In genomic region chr7:112665709-112666108, GRCh38 we compare ENCODE assay signal across 11 cellular contexts.
A peak's percentile ranks its signal among the peaks of the same experiment; 100 is the strongest.
DNase-seq lines count a peak whose midpoint lies in the region; ATAC-seq, FAIRE-seq and TF ChIP-seq lines count a peak whose summit lies in the region.
"Had no signal": no experiment of that assay in that cellular context is flagged by ENCODE, and none has a peak within 500 bp of the region (broad histone marks: within the 10 kb centered on the region; RNA-seq: fewer than 3 reads in every experiment).

No MANE protein-coding gene starts in this region.

- ATAC-seq in HepG2: peak; percentile 53; the same call in 2 of the 3 replicates
- ATAC-seq in stimulated activated effector memory CD8-positive, alpha-beta T cell treated with anti-CD3 and anti-CD28 coated beads, Interleukin-12 subunit alpha, Interleukin-12 subunit beta, amount 100 ng/mL, for 72 hours: no peak
- ATAC-seq in GM21786 (IDR thresholded peaks at IDR 0.05; ENCODE audit: unreplicated experiment): no peak
- ATAC-seq: activated naive CD4-positive, alpha-beta T cell treated with anti-CD3 and anti-CD28 coated beads, Interleukin-2, amount 50 U/mL, for 72 hours had no signal

- CTCF ChIA-PET in HepG2 (lab: Yijun Ruan, JAX; ENCODE audit: low intra/inter-chr PET ratio, low total read pairs): no interaction called here

- H3K79me2 ChIP-seq in HepG2 (ENCODE audit: insufficient read depth, low read length): no peaks in the 10 kb centered on the region

- H3K27ac ChIP-seq in HepG2 (ENCODE audit: extremely low read length, insufficient read depth, low read length): no peak overlapping the region
- no peak overlapping the region for H3K27ac ChIP-seq in sigmoid colon

- H4K20me1 ChIP-seq in HepG2 (ENCODE audit: insufficient read depth, low read length): no peaks in the 10 kb centered on the region

- no peak for TF ChIP-seq RAD21 in HepG2 (CRISPR knock-in tag; IDR thresholded peaks at IDR 0.05)

- H3K27ac Mint-ChIP-seq in stimulated activated effector memory CD8-positive, alpha-beta T cell treated with anti-CD3 and anti-CD28 coated beads, Interleukin-12 subunit alpha, Interleukin-12 subunit beta, amount 100 ng/mL, for 72 hours: no peak overlapping the region
- H3K27ac Mint-ChIP-seq in endothelial cell (ENCODE audit: unreplicated experiment): no peak overlapping the region

- no peak overlapping the region for H3K4me2 ChIP-seq in HepG2 (ENCODE audit: low read depth, low read length)

- no peak for FAIRE-seq in HepG2 (lab: Jason Lieb, UNC)

- in situ Hi-C loops in HepG2 (cut with HindIII; ENCODE audit: extremely low pct_ligation_motif_present, low pct_unique_long_range_greater_than_20kb): no loop called here

- H3K9me3 ChIP-seq in HepG2 (ENCODE audit: low read length): no peaks in the 10 kb centered on the region
- no peaks in the 10 kb centered on the region for H3K9me3 ChIP-seq in sigmoid colon

- no peak overlapping the region for H3K9ac ChIP-seq in HepG2 (ENCODE audit: insufficient read depth, low read depth, low read length)

- H3K36me3 ChIP-seq in HepG2 (replicated peaks in 1 of 2; ENCODE audit: control insufficient read depth in 1 of 2, insufficient read depth in 2 of 2, low read length in 2 of 2): no peaks in the 10 kb centered on the region
- H3K36me3 ChIP-seq in sigmoid colon: no peaks in the 10 kb centered on the region

- no peak for TF ChIP-seq POLR2A in NB4 (IDR thresholded peaks at IDR 0.05; ENCODE audit: extremely low read depth, insufficient read length)
- no peak for TF ChIP-seq POLR2A in HepG2 (IDR thresholded peaks at IDR 0.05; ENCODE audit: insufficient read depth in 1 of 2, low read depth in 2 of 2, low read length in 2 of 2)
- no peak for TF ChIP-seq POLR2A in sigmoid colon (IDR thresholded peaks at IDR 0.05)

- intact Hi-C loops in HepG2 (cut with micrococcal nuclease; ENCODE audit: unreplicated experiment): no loop called here
- intact Hi-C loops in sigmoid colon (cut with DNase I): no loop called here

- TF ChIP-seq EP300 in HepG2 (IDR thresholded peaks at IDR 0.05; ENCODE audit: low read depth in 2 of 2, low read length in 2 of 2) (no peak), HepG2 (CRISPR knock-in tag; IDR thresholded peaks at IDR 0.05; ENCODE audit: borderline replicate concordance) (no peak), sigmoid colon (IDR thresholded peaks at IDR 0.05) (no peak)

- H3K4me3 ChIP-seq in NB4 (ENCODE audit: low read depth, low read length): no peak overlapping the region
- no peak overlapping the region for H3K4me3 ChIP-seq in choroid plexus epithelial cell (ENCODE audit: low read depth, low read length)
- H3K4me3 ChIP-seq in HepG2 (replicated peaks in 1 of 3; ENCODE audit: insufficient read depth in 1 of 3, low read depth in 2 of 3, low read length in 3 of 3): no peak overlapping the region
- H3K4me3 ChIP-seq in sigmoid colon: no peak overlapping the region

- no peak overlapping the region for H2AFZ ChIP-seq in HepG2 (ENCODE audit: low read length)

- DNase-seq in D341Med (ENCODE audit: low spot score) (peak; percentile 49), NB4 (ENCODE audit: low read depth) (peak; percentile 8), choroid plexus epithelial cell (ENCODE audit: low read depth) (peak; percentile 58), HepG2 (ENCODE audit: low spot score) (no peak), sigmoid colon (no peak), endothelial cell (ENCODE audit: low spot score) (no peak)
- DNase-seq in stimulated activated effector memory CD8-positive, alpha-beta T cell treated with anti-CD3 and anti-CD28 coated beads, Interleukin-12 subunit alpha, Interleukin-12 subunit beta, amount 100 ng/mL, for 72 hours (ENCODE audit: low spot score in 2 of 2): no peak
- DNase-seq: activated CD4-positive, CD25-positive, alpha-beta regulatory T cell; NK-92 treated with Interleukin-12 subunit alpha and Interleukin-12 subunit beta, amount 100 ng/mL, for 24 hours had no signal

- H3K27me3 Mint-ChIP-seq in endothelial cell (ENCODE audit: unreplicated experiment): no peaks in the 10 kb centered on the region

- H3K27me3 ChIP-seq in HepG2 (ENCODE audit: control insufficient read depth in 1 of 2, insufficient read depth in 2 of 2, low read length in 2 of 2) (no peaks in the 10 kb centered on the region), sigmoid colon (no peaks in the 10 kb centered on the region)

- no peak overlapping the region for H3K4me3 Mint-ChIP-seq in stimulated activated effector memory CD8-positive, alpha-beta T cell treated with anti-CD3 and anti-CD28 coated beads, Interleukin-12 subunit alpha, Interleukin-12 subunit beta, amount 100 ng/mL, for 72 hours
- H3K4me3 Mint-ChIP-seq in endothelial cell (ENCODE audit: unreplicated experiment): no peak overlapping the region

- no TSS peak for BruUV-seq in HepG2 (replicated peaks; lab: Mats Ljungman, UMichigan)

- no peaks in the 10 kb centered on the region for H3K9me3 Mint-ChIP-seq in stimulated activated effector memory CD8-positive, alpha-beta T cell treated with anti-CD3 and anti-CD28 coated beads, Interleukin-12 subunit alpha, Interleukin-12 subunit beta, amount 100 ng/mL, for 72 hours
- no peaks in the 10 kb centered on the region for H3K9me3 Mint-ChIP-seq in endothelial cell (ENCODE audit: unreplicated experiment)
- H3K9me3 Mint-ChIP-seq: activated naive CD4-positive, alpha-beta T cell treated with anti-CD3 and anti-CD28 coated beads, Interleukin-2, amount 50 U/mL, for 72 hours had no signal

- H3K4me1 Mint-ChIP-seq in stimulated activated effector memory CD8-positive, alpha-beta T cell treated with anti-CD3 and anti-CD28 coated beads, Interleukin-12 subunit alpha, Interleukin-12 subunit beta, amount 100 ng/mL, for 72 hours: no peaks in the 10 kb centered on the region
- peaks cover 9% of the 10 kb centered on the region for H3K4me1 Mint-ChIP-seq in endothelial cell (ENCODE audit: unreplicated experiment)

- H3K4me1 ChIP-seq in HepG2 (ENCODE audit: insufficient read depth, low read length) (no peaks in the 10 kb centered on the region), sigmoid colon (no peaks in the 10 kb centered on the region)

- TF ChIP-seq CTCF in NB4 (IDR thresholded peaks at IDR 0.05; ENCODE audit: low read depth, low read length) (no peak), choroid plexus epithelial cell (conservative IDR thresholded peaks at IDR 0.05; ENCODE audit: low read depth, low read length) (peak; percentile 60), HepG2 (CRISPR knock-in tag; IDR thresholded peaks at IDR 0.05) (no peak), sigmoid colon (IDR thresholded peaks at IDR 0.05) (no peak), endothelial cell (IDR thresholded peaks at IDR 0.05; ENCODE audit: unreplicated experiment) (no peak)

- POLR2A ChIA-PET in HepG2 (lab: Yijun Ruan, JAX): no interaction called here

- no peaks in the 10 kb centered on the region for H3K36me3 Mint-ChIP-seq in stimulated activated effector memory CD8-positive, alpha-beta T cell treated with anti-CD3 and anti-CD28 coated beads, Interleukin-12 subunit alpha, Interleukin-12 subunit beta, amount 100 ng/mL, for 72 hours
- H3K36me3 Mint-ChIP-seq in endothelial cell (ENCODE audit: low read depth, unreplicated experiment): no peaks in the 10 kb centered on the region
- H3K36me3 Mint-ChIP-seq: activated naive CD4-positive, alpha-beta T cell treated with anti-CD3 and anti-CD28 coated beads, Interleukin-2, amount 50 U/mL, for 72 hours had no signal

TF ChIP-seq in HepG2, 621 proteins besides CTCF, POLR2A, EP300 and RAD21 (continues in another document):
- TF ChIP-seq YY1 (IDR thresholded peaks at IDR 0.05; ENCODE audit: insufficient read depth, insufficient replicate concordance, low read depth, low read length) (no peak), MYC (CRISPR knock-in tag; IDR thresholded peaks at IDR 0.05; ENCODE audit: borderline replicate concordance) (no peak), MTA3 (CRISPR knock-in tag; IDR thresholded peaks at IDR 0.05) (no peak), CENPT (CRISPR knock-in tag; IDR thresholded peaks at IDR 0.05; ENCODE audit: low read depth) (no peak), ZNF343 (CRISPR knock-in tag; IDR thresholded peaks at IDR 0.05) (no peak), FOXA3 (CRISPR knock-in tag; IDR thresholded peaks at IDR 0.05) (no peak), GMEB2 (CRISPR knock-in tag; IDR thresholded peaks at IDR 0.05; ENCODE audit: low read depth) (no peak), ZBTB3 (CRISPR knock-in tag; IDR thresholded peaks at IDR 0.05; ENCODE audit: borderline replicate concordance, low read depth) (no peak), LCORL (IDR thresholded peaks at IDR 0.05) (no peak), LCORL (CRISPR knock-in tag; IDR thresholded peaks at IDR 0.05) (no peak), ZNF382 (CRISPR knock-in tag; IDR thresholded peaks at IDR 0.05; ENCODE audit: borderline replicate concordance) (no peak), ARNT2 (CRISPR knock-in tag; IDR thresholded peaks at IDR 0.05; ENCODE audit: low read depth) (no peak), FOXO1 (CRISPR knock-in tag; IDR thresholded peaks at IDR 0.05) (no peak), TRAFD1 (CRISPR knock-in tag; IDR thresholded peaks at IDR 0.05; ENCODE audit: borderline replicate concordance) (no peak), KLF12 (CRISPR knock-in tag; IDR thresholded peaks at IDR 0.05; ENCODE audit: borderline replicate concordance) (no peak), TCF12 (IDR thresholded peaks at IDR 0.05) (no peak), TCF12 (CRISPR knock-in tag; IDR thresholded peaks at IDR 0.05) (no peak)

Comparison
In these comparisons a context has a peak if more than half of its experiments do, and no peak if none do; other contexts are left out.
1. DNase-seq: peak in D341Med (single experiment), NB4 (single experiment) and choroid plexus epithelial cell (single experiment); none in HepG2 (single experiment), stimulated activated effector memory CD8-positive, alpha-beta T cell treated with anti-CD3 and anti-CD28 coated beads, Interleukin-12 subunit alpha, Interleukin-12 subunit beta, amount 100 ng/mL, for 72 hours (0 of 2), sigmoid colon (single experiment) and endothelial cell (single experiment).